Comparison of ENCODE assay signal across 12 cellular contexts in genomic region chr20:46122071-46122470, GRCh38. TPM values are rescaled to one million over a fixed set of nuclear protein-coding genes. Genes with fewer than 3 reads are reported as not detected.
A peak's percentile ranks its signal among the peaks of the same experiment; 100 is the strongest.
DNase-seq lines count a peak whose midpoint lies in the region; ATAC-seq and TF ChIP-seq lines count a peak whose summit lies in the region.
"Had no signal": no experiment of that assay in that cellular context is flagged by ENCODE, and none has a peak within 500 bp of the region (broad histone marks: within the 10 kb centered on the region; RNA-seq: fewer than 3 reads in every experiment).

No MANE protein-coding gene starts in this region.

- no peak overlapping the region for H3K4me3 ChIP-seq in fibroblast of mammary gland (ENCODE audit: control insufficient read depth, low read depth, low read length)
- H3K4me3 ChIP-seq: adrenal gland, pancreas had no signal

- peak; percentile 24 for DNase-seq in GM04504 (ENCODE audit: low read depth)
- peak; percentile 90 for DNase-seq in RWPE1 (ENCODE audit: low spot score)
- peak; percentile 76 for DNase-seq in fibroblast of mammary gland (ENCODE audit: low read depth)
- peak; percentile 38 for DNase-seq in sciatic nerve (ENCODE audit: low spot score)
- DNase-seq in central memory CD4-positive, alpha-beta T cell, result no peak
- DNase-seq in NCI-H2171 (lab: John Stamatoyannopoulos, UW), result no peak
- no peak for DNase-seq in DMS 273 treated with DMSO at 0.1 percent for 48 hours (lab: John Stamatoyannopoulos, UW)
- DNase-seq: NCI-H187 treated with DMSO at 0.1 percent for 48 hours; pancreas; stimulated activated CD4-positive, alpha-beta T cell treated with anti-CD3 and anti-CD28 coated beads, Interleukin-4, amount 100 ng/mL, for 4 hours had no signal

- ATAC-seq in sciatic nerve (no peak), GM21825 (IDR thresholded peaks at IDR 0.05; ENCODE audit: unreplicated experiment) (no peak)
- ATAC-seq: pancreas had no signal

- CTCF ChIA-PET in RWPE1 (lab: Yijun Ruan, JAX), result interaction anchor here (0.6 to 1.7 kb wide), 2 partner anchors 11 to 593 kb away, joined by 4 to 7 read pairs; no protein-coding TSS in a partner anchor

- peak overlapping the region; percentile 49 for H3K27ac ChIP-seq in RWPE1
- H3K27ac ChIP-seq: adrenal gland, pancreas had no signal

- POLR2A ChIA-PET in RWPE1 (lab: Yijun Ruan, JAX; ENCODE audit: low non-redundant PET), result no interaction called here

- intact Hi-C loops in sciatic nerve (cut with DNase I), result no loop called here

- no peak for TF ChIP-seq CTCF in RWPE1 (conservative IDR thresholded peaks at IDR 0.05; ENCODE audit: low read depth)
- TF ChIP-seq CTCF in fibroblast of mammary gland (conservative IDR thresholded peaks at IDR 0.05; ENCODE audit: control insufficient read depth, insufficient read depth, low read depth, low read length), result no peak

RNA-seq across cellular contexts. Expression of gene CD40, which starts 4.0 kb away (rescaled TPM):
- 25.1 TPM for total RNA-seq in sciatic nerve

RNA-seq across cellular contexts. Expression of gene NCOA5, which starts 32.3 kb away (rescaled TPM):
- 27.4 TPM for total RNA-seq in sciatic nerve

Comparison
In these comparisons a context has a peak if more than half of its experiments do, and no peak if none do; other contexts are left out.
1. DNase-seq: peak in GM04504 (single experiment), RWPE1 (single experiment), fibroblast of mammary gland (single experiment) and sciatic nerve (single experiment); none in central memory CD4-positive, alpha-beta T cell (single experiment), NCI-H2171 (single experiment) and DMS 273 treated with DMSO at 0.1 percent for 48 hours (single experiment).